Comparison of ENCODE assay signal across 1 cellular context in the genomic region with DNA sequence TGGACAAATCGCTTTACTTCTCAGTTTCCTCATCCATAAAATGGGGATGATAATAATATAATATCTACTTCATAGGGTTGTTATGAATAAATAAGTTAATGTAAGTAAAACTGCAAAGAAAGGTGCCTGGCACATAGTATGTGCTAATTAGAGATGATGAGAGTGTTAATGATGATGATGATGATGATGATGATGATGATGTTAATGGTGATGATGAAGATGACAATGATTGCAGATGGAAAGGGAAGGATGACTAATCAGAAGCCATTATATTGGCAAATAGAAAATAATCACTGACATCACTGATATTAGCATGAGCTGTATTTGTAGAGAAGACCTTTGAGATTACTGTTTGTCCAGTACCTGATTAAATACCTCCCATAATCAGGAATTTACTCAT.
A peak's percentile ranks its signal among the peaks of the same experiment; 100 is the strongest.
TF ChIP-seq lines count a peak whose summit lies in the region.

No MANE protein-coding gene starts in this region.

TF ChIP-seq in HEK293, 187 proteins besides CTCF, POLR2A, EP300 and RAD21 (continued from another document):
- TF ChIP-seq, protein P1, sequence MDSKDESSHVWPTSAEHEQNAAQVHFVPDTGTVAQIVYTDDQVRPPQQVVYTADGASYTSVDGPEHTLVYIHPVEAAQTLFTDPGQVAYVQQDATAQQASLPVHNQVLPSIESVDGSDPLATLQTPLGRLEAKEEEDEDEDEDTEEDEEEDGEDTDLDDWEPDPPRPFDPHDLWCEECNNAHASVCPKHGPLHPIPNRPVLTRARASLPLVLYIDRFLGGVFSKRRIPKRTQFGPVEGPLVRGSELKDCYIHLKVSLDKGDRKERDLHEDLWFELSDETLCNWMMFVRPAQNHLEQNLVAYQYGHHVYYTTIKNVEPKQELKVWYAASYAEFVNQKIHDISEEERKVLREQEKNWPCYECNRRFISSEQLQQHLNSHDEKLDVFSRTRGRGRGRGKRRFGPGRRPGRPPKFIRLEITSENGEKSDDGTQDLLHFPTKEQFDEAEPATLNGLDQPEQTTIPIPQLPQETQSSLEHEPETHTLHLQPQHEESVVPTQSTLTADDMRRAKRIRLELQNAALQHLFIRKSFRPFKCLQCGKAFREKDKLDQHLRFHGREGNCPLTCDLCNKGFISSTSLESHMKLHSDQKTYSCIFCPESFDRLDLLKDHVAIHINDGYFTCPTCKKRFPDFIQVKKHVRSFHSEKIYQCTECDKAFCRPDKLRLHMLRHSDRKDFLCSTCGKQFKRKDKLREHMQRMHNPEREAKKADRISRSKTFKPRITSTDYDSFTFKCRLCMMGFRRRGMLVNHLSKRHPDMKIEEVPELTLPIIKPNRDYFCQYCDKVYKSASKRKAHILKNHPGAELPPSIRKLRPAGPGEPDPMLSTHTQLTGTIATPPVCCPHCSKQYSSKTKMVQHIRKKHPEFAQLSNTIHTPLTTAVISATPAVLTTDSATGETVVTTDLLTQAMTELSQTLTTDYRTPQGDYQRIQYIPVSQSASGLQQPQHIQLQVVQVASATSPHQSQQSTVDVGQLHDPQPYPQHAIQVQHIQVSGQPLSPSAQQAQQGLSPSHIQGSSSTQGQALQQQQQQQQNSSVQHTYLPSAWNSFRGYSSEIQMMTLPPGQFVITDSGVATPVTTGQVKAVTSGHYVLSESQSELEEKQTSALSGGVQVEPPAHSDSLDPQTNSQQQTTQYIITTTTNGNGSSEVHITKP (tag by site-specific recombination; IDR thresholded peaks at IDR 0.05): no peak
- TF ChIP-seq, protein P2, sequence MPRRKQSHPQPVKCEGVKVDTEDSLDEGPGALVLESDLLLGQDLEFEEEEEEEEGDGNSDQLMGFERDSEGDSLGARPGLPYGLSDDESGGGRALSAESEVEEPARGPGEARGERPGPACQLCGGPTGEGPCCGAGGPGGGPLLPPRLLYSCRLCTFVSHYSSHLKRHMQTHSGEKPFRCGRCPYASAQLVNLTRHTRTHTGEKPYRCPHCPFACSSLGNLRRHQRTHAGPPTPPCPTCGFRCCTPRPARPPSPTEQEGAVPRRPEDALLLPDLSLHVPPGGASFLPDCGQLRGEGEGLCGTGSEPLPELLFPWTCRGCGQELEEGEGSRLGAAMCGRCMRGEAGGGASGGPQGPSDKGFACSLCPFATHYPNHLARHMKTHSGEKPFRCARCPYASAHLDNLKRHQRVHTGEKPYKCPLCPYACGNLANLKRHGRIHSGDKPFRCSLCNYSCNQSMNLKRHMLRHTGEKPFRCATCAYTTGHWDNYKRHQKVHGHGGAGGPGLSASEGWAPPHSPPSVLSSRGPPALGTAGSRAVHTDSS (tag by site-specific recombination; IDR thresholded peaks at IDR 0.05): peak; percentile 97
TF ChIP-seq in HEK293: peak in this region for 2.
